8 cellular contexts compared by ENCODE assay signal in the genomic region with DNA sequence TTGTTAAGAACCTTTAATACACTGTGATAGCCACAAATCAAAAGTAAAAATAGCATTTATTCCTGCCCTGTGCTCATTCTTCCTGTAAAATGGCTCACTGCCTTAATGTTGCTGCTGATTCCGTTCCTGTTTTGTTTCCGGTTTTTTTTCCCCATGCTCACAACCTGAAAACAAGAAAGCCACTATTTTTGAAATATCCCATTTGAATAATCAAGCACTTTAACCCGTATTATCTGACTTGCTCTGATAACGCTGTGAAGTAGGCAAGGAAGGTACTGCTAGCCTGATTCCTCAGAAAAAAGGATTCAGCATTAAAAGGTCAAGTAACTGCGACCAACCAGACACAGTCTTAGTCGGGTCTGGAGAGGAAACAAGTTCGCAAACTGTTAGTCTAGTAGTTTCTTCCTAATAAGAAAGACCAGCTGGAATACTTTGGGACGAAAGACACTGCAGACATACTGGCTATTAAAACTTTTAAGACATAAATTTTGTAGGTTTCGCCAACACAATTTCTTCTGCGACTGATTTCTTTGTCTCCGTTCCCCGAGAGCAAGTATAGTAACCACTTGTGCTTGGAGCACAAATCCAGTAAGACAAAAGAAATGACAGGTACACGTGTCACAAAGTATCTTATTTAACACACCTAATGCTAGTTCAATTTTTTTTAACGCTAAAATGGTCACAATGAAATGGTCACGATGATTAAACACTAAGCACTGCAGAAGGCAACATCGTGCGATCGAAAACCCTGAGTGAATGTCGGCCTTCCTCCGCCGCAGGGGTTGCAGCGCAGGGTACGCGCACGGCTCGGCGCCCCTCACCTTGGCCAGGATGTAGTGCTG. TPM values are rescaled to one million over a fixed set of nuclear protein-coding genes. Genes with fewer than 3 reads are reported as not detected.
A peak's percentile ranks its signal among the peaks of the same experiment; 100 is the strongest.
DNase-seq lines count a peak whose midpoint lies in the region; ATAC-seq and TF ChIP-seq lines count a peak whose summit lies in the region.

No MANE protein-coding gene starts in this region.

- no peaks in the 10 kb centered on the region for H3K27me3 Mint-ChIP-seq in mesothelial cell of epicardium (ENCODE audit: low read depth)

- H3K27ac ChIP-seq in HUES64 (ENCODE audit: low read depth, low read length) (peak overlapping the region; percentile 94), ectodermal cell (ENCODE audit: insufficient read depth, low read depth, low read length, poor library complexity, severe bottlenecking) (peak overlapping the region; percentile 94), uterus (peak overlapping the region; percentile 90 to 94)

- H3K4me1 ChIP-seq in HUES64 (ENCODE audit: insufficient read depth, low read length) (peaks cover 11% of the 10 kb centered on the region), ectodermal cell (ENCODE audit: control insufficient read depth, insufficient read depth, low read length) (no peaks in the 10 kb centered on the region), uterus (no peaks in the 10 kb centered on the region)

- peak; percentile 1 for ATAC-seq in GM19463 (IDR thresholded peaks at IDR 0.05; ENCODE audit: unreplicated experiment)

- H3K4me3 ChIP-seq in HUES64 (ENCODE audit: low read length) (peak overlapping the region; percentile 84), ectodermal cell (ENCODE audit: insufficient read depth, low read depth, low read length) (peak overlapping the region; percentile 94), uterus (peak overlapping the region; percentile 81 to 89)

- H3K27me3 ChIP-seq in HUES64 (ENCODE audit: insufficient read depth, low read length): no peaks in the 10 kb centered on the region
- H3K27me3 ChIP-seq in ectodermal cell (ENCODE audit: control insufficient read depth, insufficient read depth, low read length, poor library complexity, severe bottlenecking): no peaks in the 10 kb centered on the region
- H3K27me3 ChIP-seq in uterus: no peaks in the 10 kb centered on the region

- H3K9ac ChIP-seq in HUES64 (ENCODE audit: low read depth, low read length): peak overlapping the region; percentile 92

- TF ChIP-seq CTCF in mesothelial cell of epicardium (IDR thresholded peaks at IDR 0.05; ENCODE audit: unreplicated experiment): no peak
- TF ChIP-seq CTCF in uterus (IDR thresholded peaks at IDR 0.05): no peak

- intact Hi-C loops in uterus (cut with DNase I; ENCODE audit: low total_unique reads): loop anchor here (5.0 kb wide), 1 partner anchor 189 kb away; a partner anchor contains a TSS

- TF ChIP-seq POLR2A in uterus (IDR thresholded peaks at IDR 0.05): no peak

- H3K4me1 Mint-ChIP-seq in mesothelial cell of epicardium: peaks cover 16% of the 10 kb centered on the region

- peaks cover 28% of the 10 kb centered on the region for H3K36me3 ChIP-seq in HUES64 (ENCODE audit: insufficient read depth, low read length)
- no peaks in the 10 kb centered on the region for H3K36me3 ChIP-seq in ectodermal cell (ENCODE audit: control insufficient read depth, insufficient read depth, low read length)
- H3K36me3 ChIP-seq in uterus: no peaks in the 10 kb centered on the region

- H3K4me3 Mint-ChIP-seq in mesothelial cell of epicardium: peak overlapping the region; percentile 93

- no peaks in the 10 kb centered on the region for H3K9me3 Mint-ChIP-seq in mesothelial cell of epicardium

- peaks cover 9% of the 10 kb centered on the region for H3K36me3 Mint-ChIP-seq in mesothelial cell of epicardium

- DNase-seq in COLO829 (ENCODE audit: low spot score) (peak; percentile 21), SK-MEL-5 (ENCODE audit: low read depth, low spot score) (peak; percentile 44), mesothelial cell of epicardium (ENCODE audit: low spot score in 2 of 2, unreplicated experiment in 2 of 2) (no peak), uterus (no peak), activated gamma-delta T cell treated with Interleukin-2 at 50 U/mL for 16 hours (no peak)

- WGBS in HUES64: 2% methylated on average over 27 of the region's 27 CpGs
- 3 to 4% methylated on average over 27 of the region's 27 CpGs for WGBS in ectodermal cell, 2 experiments

- H3K27ac Mint-ChIP-seq in mesothelial cell of epicardium: peak overlapping the region; percentile 99

- in situ Hi-C loops in SK-MEL-5 (cut with HindIII; ENCODE audit: low pct_unique_long_range_greater_than_20kb, low sequenced_read_pairs): no loop called here

- H3K9me3 ChIP-seq in HUES64 (ENCODE audit: insufficient read depth, low read depth, low read length): no peaks in the 10 kb centered on the region
- no peaks in the 10 kb centered on the region for H3K9me3 ChIP-seq in ectodermal cell (ENCODE audit: control insufficient read depth, low read length)
- H3K9me3 ChIP-seq in uterus: no peaks in the 10 kb centered on the region

RNA-seq across cellular contexts. Expression of a gene that starts 0.8 kb away (rescaled TPM):
- polyA plus RNA-seq in HUES64 (2013, experiment 1 of 2): 12.3 TPM
- 13.9 TPM for polyA plus RNA-seq in HUES64 (2013, experiment 2 of 2)
- total RNA-seq in SK-MEL-5 (2014; rRNA removed; shearing (Covaris generic)): 25.3 and 25.4 TPM in 2 replicates
- polyA plus RNA-seq in SK-MEL-5 (2015; cell fraction: cytosol; rRNA removed): 19.4 and 19.6 TPM in 2 replicates
- polyA plus RNA-seq in SK-MEL-5 (2015; cell fraction: nucleus; rRNA removed): 11.2 and 13.3 TPM in 2 replicates
- 21.1 TPM for polyA plus RNA-seq in ectodermal cell (2013, experiment 1 of 4)
- polyA plus RNA-seq in ectodermal cell (2013, experiment 2 of 4): 17.8 TPM
- polyA plus RNA-seq in ectodermal cell (2013, experiment 3 of 4): 14.6 TPM
- polyA plus RNA-seq in ectodermal cell (2013, experiment 4 of 4): 14.4 TPM
- total RNA-seq in mesothelial cell of epicardium (17.7 to 18.3 TPM (median 17.8 TPM) in 3 replicates), uterus (10 to 100 TPM in 3 of 4 donors, 1 to 10 TPM in 1; 5.6 to 33.5 (median 16.0) TPM)

Comparison
In these comparisons a context has a peak if more than half of its experiments do, and no peak if none do; other contexts are left out.
1. DNase-seq: peak in COLO829 (single experiment) and SK-MEL-5 (single experiment); none in mesothelial cell of epicardium (0 of 2), uterus (0 of 2) and activated gamma-delta T cell treated with Interleukin-2 at 50 U/mL for 16 hours (single experiment).
2. Peak in every context shown above with its lines, with median percentiles within 50 percentile points of each other: H3K27ac ChIP-seq and H3K4me3 ChIP-seq.